8 cellular contexts compared by ENCODE assay signal in genomic region chr1:26279598-26280332, GRCh38. TPM values are rescaled to one million over a fixed set of nuclear protein-coding genes. Genes with fewer than 3 reads are reported as not detected.
DNase-seq lines count a peak whose midpoint lies in the region; ATAC-seq, FAIRE-seq and TF ChIP-seq lines count a peak whose summit lies in the region.

TSS of gene SH3BGRL3 (plus strand) at chr1:26280086. CDS start at chr1:26280156, 70 bp downstream.

- TF ChIP-seq CTCF in D721Med (IDR thresholded peaks at IDR 0.05; ENCODE audit: insufficient read depth, missing control alignments) (peak; percentile 35), RWPE1 (conservative IDR thresholded peaks at IDR 0.05; ENCODE audit: low read depth) (peak; percentile 70)

- CTCF ChIA-PET in RWPE1 (lab: Yijun Ruan, JAX), result interaction anchor here (0.6 to 1.4 kb wide), 5 partner anchors 24 to 526 kb away, joined by 3 to 5 read pairs (median 3); partner anchors contain the start of gene CEP85

- peak within 1 kb of the TSS; percentile 94 to 100 (median 96) for H3K27ac Mint-ChIP-seq in IgD-negative memory B cell
- H3K27ac Mint-ChIP-seq in activated T-helper 2 cell treated with anti-CD3 and anti-CD28 coated beads, Interferon-gamma antibody, Interleukin-2, Interleukin-4, amounts not matched to agents 10 μg/mL and 5 μg/mL and 100 μg/mL, durations not matched to agents 14 hours and 24 hours and 36 hours, result peak within 1 kb of the TSS; percentile 97
- H3K27ac Mint-ChIP-seq in natural killer cell treated with Interleukin-12 subunit alpha and Interleukin-12 subunit beta and Interleukin-15 and Interleukin-18, amount 100 ng/mL, for 72 hours, result peak within 1 kb of the TSS; percentile 75 to 84

- DNase-seq in D721Med (ENCODE audit: insufficient read length, low spot score) (peak; percentile 80), RWPE1 (ENCODE audit: low spot score) (peak; percentile 85), fibroblast of peridontal ligament (ENCODE audit: extremely low read depth) (peak; percentile 67)
- peak; percentile 84 for DNase-seq in activated T-helper 2 cell treated with anti-CD3 and anti-CD28 coated beads, Interferon-gamma antibody, Interleukin-2, Interleukin-4, amounts not matched to agents 10 μg/mL and 5 μg/mL and 100 μg/mL, durations not matched to agents 14 hours and 24 hours and 36 hours (ENCODE audit: low spot score)
- DNase-seq in natural killer cell treated with Interleukin-12 subunit alpha and Interleukin-12 subunit beta and Interleukin-15 and Interleukin-18, amount 100 ng/mL, for 72 hours (ENCODE audit: low spot score), result peak; percentile 92
- peak; percentile 91 for DNase-seq in stimulated activated naive CD8-positive, alpha-beta T cell treated with anti-CD3 and anti-CD28 coated beads, Interleukin-15, Interleukin-2, amounts not matched to agents 100 U/mL and 50 U/mL, for 24 hours

- no peaks in the 10 kb centered on the region for H3K9me3 Mint-ChIP-seq in IgD-negative memory B cell
- no peaks in the 10 kb centered on the region for H3K9me3 Mint-ChIP-seq in activated T-helper 2 cell treated with anti-CD3 and anti-CD28 coated beads, Interferon-gamma antibody, Interleukin-2, Interleukin-4, amounts not matched to agents 10 μg/mL and 5 μg/mL and 100 μg/mL, durations not matched to agents 14 hours and 24 hours and 36 hours
- H3K9me3 Mint-ChIP-seq in natural killer cell treated with Interleukin-12 subunit alpha and Interleukin-12 subunit beta and Interleukin-15 and Interleukin-18, amount 100 ng/mL, for 72 hours, result no peaks in the 10 kb centered on the region

- H3K27me3 Mint-ChIP-seq in IgD-negative memory B cell, result no peaks in the 10 kb centered on the region
- H3K27me3 Mint-ChIP-seq in activated T-helper 2 cell treated with anti-CD3 and anti-CD28 coated beads, Interferon-gamma antibody, Interleukin-2, Interleukin-4, amounts not matched to agents 10 μg/mL and 5 μg/mL and 100 μg/mL, durations not matched to agents 14 hours and 24 hours and 36 hours (ENCODE audit: low read depth), result no peaks in the 10 kb centered on the region
- H3K27me3 Mint-ChIP-seq in natural killer cell treated with Interleukin-12 subunit alpha and Interleukin-12 subunit beta and Interleukin-15 and Interleukin-18, amount 100 ng/mL, for 72 hours, result no peaks in the 10 kb centered on the region

- intact Hi-C loops in activated T-helper 2 cell treated with anti-CD3 and anti-CD28 coated beads, Interferon-gamma antibody, Interleukin-2, Interleukin-4, amounts not matched to agents 10 μg/mL and 5 μg/mL and 100 μg/mL, durations not matched to agents 14 hours and 24 hours and 36 hours (cut with micrococcal nuclease), result loop anchor here (5.0 to 10.0 kb wide), 4 partner anchors 83 to 265 kb away; partner anchors contain the start of gene HMGN2

- peak within 1 kb of the TSS; percentile 70 to 96 (median 90) for H3K4me3 Mint-ChIP-seq in IgD-negative memory B cell
- peak within 1 kb of the TSS; percentile 93 for H3K4me3 Mint-ChIP-seq in activated T-helper 2 cell treated with anti-CD3 and anti-CD28 coated beads, Interferon-gamma antibody, Interleukin-2, Interleukin-4, amounts not matched to agents 10 μg/mL and 5 μg/mL and 100 μg/mL, durations not matched to agents 14 hours and 24 hours and 36 hours (ENCODE audit: low read depth)
- H3K4me3 Mint-ChIP-seq in natural killer cell treated with Interleukin-12 subunit alpha and Interleukin-12 subunit beta and Interleukin-15 and Interleukin-18, amount 100 ng/mL, for 72 hours, result peak within 1 kb of the TSS; percentile 93

- H3K4me1 Mint-ChIP-seq in IgD-negative memory B cell, result peaks cover 18 to 67% (median 45%) of the 10 kb centered on the region in 3 donors
- peaks cover 76% of the 10 kb centered on the region for H3K4me1 Mint-ChIP-seq in activated T-helper 2 cell treated with anti-CD3 and anti-CD28 coated beads, Interferon-gamma antibody, Interleukin-2, Interleukin-4, amounts not matched to agents 10 μg/mL and 5 μg/mL and 100 μg/mL, durations not matched to agents 14 hours and 24 hours and 36 hours (ENCODE audit: low read depth)
- peaks cover 73 to 77% of the 10 kb centered on the region in 2 donors for H3K4me1 Mint-ChIP-seq in natural killer cell treated with Interleukin-12 subunit alpha and Interleukin-12 subunit beta and Interleukin-15 and Interleukin-18, amount 100 ng/mL, for 72 hours (ENCODE audit: low read depth in 2 of 2)

- POLR2A ChIA-PET in RWPE1 (lab: Yijun Ruan, JAX; ENCODE audit: low non-redundant PET), result interaction anchor here (0.6 kb wide), 1 partner anchor 8 kb away, joined by 3 read pairs; no protein-coding TSS in a partner anchor

- peaks cover 3% of the 10 kb centered on the region for H3K36me3 Mint-ChIP-seq in IgD-negative memory B cell
- peaks cover 71% of the 10 kb centered on the region for H3K36me3 Mint-ChIP-seq in activated T-helper 2 cell treated with anti-CD3 and anti-CD28 coated beads, Interferon-gamma antibody, Interleukin-2, Interleukin-4, amounts not matched to agents 10 μg/mL and 5 μg/mL and 100 μg/mL, durations not matched to agents 14 hours and 24 hours and 36 hours (ENCODE audit: low read depth)
- H3K36me3 Mint-ChIP-seq in natural killer cell treated with Interleukin-12 subunit alpha and Interleukin-12 subunit beta and Interleukin-15 and Interleukin-18, amount 100 ng/mL, for 72 hours, result peaks cover 5% of the 10 kb centered on the region

- FAIRE-seq in D721Med (lab: Jason Lieb, UNC), result no peak

- peak within 1 kb of the TSS; percentile 99 for H3K27ac ChIP-seq in RWPE1

- ATAC-seq in GM21390 (IDR thresholded peaks at IDR 0.05; ENCODE audit: unreplicated experiment), result peak; percentile 57
- peak; percentile 83 to 85 for ATAC-seq in natural killer cell treated with Interleukin-12 subunit alpha and Interleukin-12 subunit beta and Interleukin-15 and Interleukin-18, amount 100 ng/mL, for 72 hours
- peak; percentile 53 for ATAC-seq in stimulated activated naive CD8-positive, alpha-beta T cell treated with anti-CD3 and anti-CD28 coated beads, Interleukin-15, Interleukin-2, amounts not matched to agents 100 U/mL and 50 U/mL, for 24 hours

RNA-seq across cellular contexts. Expression of gene SH3BGRL3, which starts in this region (rescaled TPM):
- 1,152 TPM for polyA plus RNA-seq in IgD-negative memory B cell
- 437 TPM in 2 replicates for total RNA-seq in activated T-helper 2 cell treated with anti-CD3 and anti-CD28 coated beads, Interferon-gamma antibody, Interleukin-2, Interleukin-4, amounts not matched to agents 10 μg/mL and 5 μg/mL and 100 μg/mL, durations not matched to agents 14 hours and 24 hours and 36 hours
- total RNA-seq in natural killer cell treated with Interleukin-12 subunit alpha and Interleukin-12 subunit beta and Interleukin-15 and Interleukin-18, amount 100 ng/mL, for 72 hours, result 100 to 1,000 TPM; 203 to 249 TPM

Comparison
In these comparisons a context has a peak if more than half of its experiments do, and no peak if none do; other contexts are left out.
1. Peak in every context shown above with its lines: DNase-seq, ATAC-seq and H3K27ac ChIP-seq.